In the genomic region with DNA sequence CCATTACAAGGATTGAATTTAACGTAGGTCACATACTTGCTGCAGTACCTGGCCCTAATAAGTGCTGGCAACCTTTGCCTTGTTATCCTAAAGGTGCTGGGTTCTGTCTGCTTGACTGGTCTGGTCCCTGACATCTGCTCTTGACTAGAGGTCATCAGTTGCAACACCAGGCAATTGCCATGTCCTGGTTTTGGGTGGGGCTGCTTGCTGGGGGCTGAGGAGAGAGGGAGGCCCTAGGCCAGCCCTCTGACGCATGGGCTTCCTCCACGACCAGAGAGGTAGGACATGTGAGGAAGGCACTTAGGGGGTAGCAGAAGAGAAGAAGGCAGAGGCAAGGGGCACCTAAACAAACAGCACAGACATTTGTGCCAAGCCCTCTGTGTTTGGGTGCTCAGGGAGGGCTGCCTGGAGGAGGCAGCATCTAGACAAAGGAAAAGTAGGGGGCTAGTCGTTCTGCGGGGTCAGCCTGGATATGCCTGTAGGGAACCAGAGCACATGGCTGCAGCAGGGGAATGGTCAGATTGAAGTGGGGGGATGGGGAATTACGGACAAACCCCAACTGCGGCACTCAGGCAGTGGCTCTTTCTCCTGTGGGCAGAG, we compare ENCODE assay signal across 18 cellular contexts. TPM values are rescaled to one million over a fixed set of nuclear protein-coding genes. Genes with fewer than 3 reads are reported as not detected.
DNase-seq lines count a peak whose midpoint lies in the region; ATAC-seq and TF ChIP-seq lines count a peak whose summit lies in the region.
"Had no signal": no experiment of that assay in that cellular context is flagged by ENCODE, and none has a peak within 500 bp of the region (broad histone marks: within the 10 kb centered on the region; RNA-seq: fewer than 3 reads in every experiment).

No MANE protein-coding gene starts in this region.

- H3K4me1 Mint-ChIP-seq in endothelial cell (ENCODE audit: unreplicated experiment), result no peaks in the 10 kb centered on the region
- H3K4me1 Mint-ChIP-seq in HFFc6 (ENCODE audit: low read depth), result no peaks in the 10 kb centered on the region
- H3K4me1 Mint-ChIP-seq: CD8-positive, alpha-beta memory T cell had no signal

- DNase-seq in activated effector memory CD4-positive, alpha-beta T cell treated with anti-CD3 and anti-CD28 coated beads, Interleukin-2, amount 50 U/mL, for 16 hours, result peak; percentile 43
- DNase-seq in activated effector memory CD4-positive, alpha-beta T cell treated with Interleukin-2 at 50 U/mL for 16 hours, result no peak
- DNase-seq in endothelial cell (ENCODE audit: low spot score), result no peak
- peak; percentile 37 for DNase-seq in sciatic nerve (ENCODE audit: low spot score)
- DNase-seq in activated CD4-positive, CD25-positive, alpha-beta regulatory T cell (lab: John Stamatoyannopoulos, UW), result no peak
- no peak for DNase-seq in HFFc6
- no peak for DNase-seq in NCI-H524 treated with DMSO at 0.1 percent for 48 hours (lab: John Stamatoyannopoulos, UW)
- DNase-seq: CD8-positive, alpha-beta memory T cell; DMS53; EL; KBM-7; NCI-H1105; NCI-H2081; NCI-H2171 treated with DMSO at 0.1 percent for 48 hours; NCI-H748 treated with DMSO at 0.1 percent for 48 hours had no signal

- no peak for TF ChIP-seq CTCF in endothelial cell (IDR thresholded peaks at IDR 0.05; ENCODE audit: unreplicated experiment)
- no peak for TF ChIP-seq CTCF in HFFc6 (IDR thresholded peaks at IDR 0.05)

- H3K9me3 Mint-ChIP-seq in endothelial cell (ENCODE audit: unreplicated experiment) (no peaks in the 10 kb centered on the region), HFFc6 (peaks cover 6% of the 10 kb centered on the region; the same call in 1 of the 2 replicates)

- H3K27ac Mint-ChIP-seq in endothelial cell (ENCODE audit: unreplicated experiment), result peak overlapping the region; percentile 13
- H3K27ac Mint-ChIP-seq in HFFc6, result no peak overlapping the region
- H3K27ac Mint-ChIP-seq: CD8-positive, alpha-beta memory T cell had no signal

- H3K4me3 Mint-ChIP-seq in endothelial cell (ENCODE audit: unreplicated experiment) (no peak overlapping the region), HFFc6 (no peak overlapping the region)
- H3K4me3 Mint-ChIP-seq: CD8-positive, alpha-beta memory T cell had no signal

- H3K36me3 Mint-ChIP-seq in endothelial cell (ENCODE audit: low read depth, unreplicated experiment) (peaks cover 5% of the 10 kb centered on the region), HFFc6 (ENCODE audit: low read depth) (no peaks in the 10 kb centered on the region)

- no peak for ATAC-seq in sciatic nerve
- ATAC-seq: GM12878 had no signal

- intact Hi-C loops in sciatic nerve (cut with DNase I), result no loop called here

- H3K27me3 Mint-ChIP-seq in endothelial cell (ENCODE audit: unreplicated experiment) (peaks cover 5% of the 10 kb centered on the region), HFFc6 (ENCODE audit: insufficient read depth) (peaks cover 4% of the 10 kb centered on the region; the same call in 1 of the 2 replicates)

RNA-seq across cellular contexts. Expression of gene VSTM2B, which starts 21.7 kb away (rescaled TPM):
- 0.18 TPM for total RNA-seq in endothelial cell (ENCODE audit: unreplicated experiment)
- total RNA-seq in sciatic nerve, result not detected
- total RNA-seq in HFFc6 (2021; fragmentation: NEBNext Ultra II Directional; extraction: Animal tissue kit (Norgen Biotek cat#: 25700)), result not detected
- total RNA-seq: CD8-positive, alpha-beta memory T cell; GM12878; NCI-H460; SJCRH30 had no signal

RNA-seq across cellular contexts. Expression of gene POP4, which starts 58.6 kb away (rescaled TPM):
- 48.8 TPM for total RNA-seq in endothelial cell (ENCODE audit: unreplicated experiment)
- 40.0 TPM for total RNA-seq in sciatic nerve
- total RNA-seq in HFFc6 (2021; fragmentation: NEBNext Ultra II Directional; extraction: Animal tissue kit (Norgen Biotek cat#: 25700)), result 100 to 1,000 TPM in 2 of 6 experiments, 10 to 100 TPM in 4; 73.9 to 104 (median 88.8) TPM

Comparison
In these comparisons a context has a peak if more than half of its experiments do, and no peak if none do; other contexts are left out.
1. DNase-seq: peak in activated effector memory CD4-positive, alpha-beta T cell treated with anti-CD3 and anti-CD28 coated beads, Interleukin-2, amount 50 U/mL, for 16 hours (single experiment) and sciatic nerve (single experiment); none in activated effector memory CD4-positive, alpha-beta T cell treated with Interleukin-2 at 50 U/mL for 16 hours (single experiment), endothelial cell (single experiment), activated CD4-positive, CD25-positive, alpha-beta regulatory T cell (0 of 4), HFFc6 (single experiment) and NCI-H524 treated with DMSO at 0.1 percent for 48 hours (single experiment).